22 cellular contexts compared by ENCODE assay signal in genomic region chr1:67898033-67898726, GRCh38.
A peak's percentile ranks its signal among the peaks of the same experiment; 100 is the strongest.
DNase-seq lines count a peak whose midpoint lies in the region; ATAC-seq, FAIRE-seq and TF ChIP-seq lines count a peak whose summit lies in the region.
"Had no signal": no experiment of that assay in that cellular context is flagged by ENCODE, and none has a peak within 500 bp of the region (broad histone marks: within the 10 kb centered on the region; RNA-seq: fewer than 3 reads in every experiment).

No MANE protein-coding gene starts in this region.

- no peaks in the 10 kb centered on the region for H3K36me3 ChIP-seq in IMR-90 (ENCODE audit: control insufficient read depth, insufficient read depth, low read length)
- no peaks in the 10 kb centered on the region for H3K36me3 ChIP-seq in astrocyte (ENCODE audit: insufficient read depth, low read length)
- H3K36me3 ChIP-seq in osteoblast (ENCODE audit: insufficient read depth, low read length): no peaks in the 10 kb centered on the region
- no peaks in the 10 kb centered on the region for H3K36me3 ChIP-seq in colonic mucosa
- H3K36me3 ChIP-seq: sigmoid colon had no signal

- CTCF ChIA-PET in IMR-90 (lab: Yijun Ruan, JAX): interaction anchor here (1.3 kb wide), 1 partner anchor 9 kb away, joined by 3 read pairs; no protein-coding TSS in a partner anchor
- CTCF ChIA-PET in activated CD4-positive, alpha-beta memory T cell treated with anti-CD3 and anti-CD28 coated beads, Interleukin-2, amount 10 ng/mL, durations not matched to agents 7 days and 5 days (lab: Charles Lee): no interaction called here

- H3K4ac ChIP-seq in IMR-90 (ENCODE audit: low read depth, low read length): peak overlapping the region; percentile 77

- H4K8ac ChIP-seq in IMR-90 (ENCODE audit: low read depth in 2 of 2, low read length in 2 of 2): peak overlapping the region; percentile 81 to 95

- no peak for TF ChIP-seq RAD21 in IMR-90 (IDR thresholded peaks at IDR 0.05; ENCODE audit: low read length)

- H4K20me1 ChIP-seq in IMR-90 (ENCODE audit: insufficient read depth, low read length) (no peaks in the 10 kb centered on the region), astrocyte (ENCODE audit: insufficient read depth, low read length) (no peaks in the 10 kb centered on the region), osteoblast (ENCODE audit: insufficient read depth, low read length) (no peaks in the 10 kb centered on the region)

- dilution Hi-C loops in IMR-90 (cut with HindIII; ENCODE audit: low sequenced_read_pairs, unreplicated experiment): no loop called here

- peak overlapping the region; percentile 58; the same call in 1 of the 2 replicates for H3K27ac ChIP-seq in IMR-90 (ENCODE audit: insufficient read depth, low read length)
- H3K27ac ChIP-seq in astrocyte (ENCODE audit: low read depth, low read length): peak overlapping the region; percentile 64
- H3K27ac ChIP-seq in osteoblast (ENCODE audit: low read depth, low read length): no peak overlapping the region
- H3K27ac ChIP-seq in colonic mucosa: no peak overlapping the region
- H3K27ac ChIP-seq: sigmoid colon, testis had no signal

- no TSS peak for BruUV-seq in IMR-90 (replicated peaks; lab: Mats Ljungman, UMichigan)

- H3K27me3 Mint-ChIP-seq in astrocyte (ENCODE audit: low read depth, unreplicated experiment): no peaks in the 10 kb centered on the region
- peaks cover 6% of the 10 kb centered on the region for H3K27me3 Mint-ChIP-seq in activated CD4-positive, alpha-beta memory T cell treated with anti-CD3 and anti-CD28 coated beads, Interleukin-2, amount 10 ng/mL, durations not matched to agents 7 days and 5 days

- H3K9ac ChIP-seq in IMR-90 (ENCODE audit: low read depth, low read length) (no peak overlapping the region), astrocyte (ENCODE audit: low read length) (peak overlapping the region; percentile 24), colonic mucosa (ENCODE audit: low read depth in 2 of 2, low read length in 2 of 2) (no peak overlapping the region)

- no CpG with 5 or more reads among the region's 4 CpGs for WGBS in IMR-90 (ENCODE audit: extremely low coverage in 2 of 2, insufficient read length in 1 of 2), 2 experiments

- H2BK120ac ChIP-seq in IMR-90 (ENCODE audit: low read depth, low read length): peak overlapping the region; percentile 92

- H2AK5ac ChIP-seq in IMR-90 (ENCODE audit: low read depth, low read length): peak overlapping the region; percentile 95

- no peak for TF ChIP-seq POLR2A in IMR-90 (IDR thresholded peaks at IDR 0.05; ENCODE audit: low read depth, low read length)

- TF ChIP-seq CTCF in IMR-90 (conservative IDR thresholded peaks at IDR 0.05; ENCODE audit: low read depth, low read length) (no peak), astrocyte (IDR thresholded peaks at IDR 0.05; ENCODE audit: insufficient read depth, low read depth, low read length) (no peak), osteoblast (IDR thresholded peaks at IDR 0.05; ENCODE audit: extremely low read depth, low read depth, low read length) (no peak), colonic mucosa (IDR thresholded peaks at IDR 0.05) (no peak)

- peak overlapping the region; percentile 72; the same call in 2 of the 3 replicates for H2BK15ac ChIP-seq in IMR-90 (ENCODE audit: low read depth, low read length)

- peak overlapping the region; percentile 84 for H3K18ac ChIP-seq in IMR-90 (ENCODE audit: low read depth, low read length)

- H3K23ac ChIP-seq in IMR-90 (ENCODE audit: low read depth, low read length): peak overlapping the region; percentile 21; the same call in 1 of the 2 replicates

- H2BK5ac ChIP-seq in IMR-90 (ENCODE audit: low read depth, low read length, poor library complexity, severe bottlenecking): peak overlapping the region; percentile 67

- no peak for FAIRE-seq in astrocyte (lab: Jason Lieb, UNC)

- H3K4me3 Mint-ChIP-seq in astrocyte (ENCODE audit: unreplicated experiment): no peak overlapping the region
- no peak overlapping the region for H3K4me3 Mint-ChIP-seq in activated CD4-positive, alpha-beta memory T cell treated with anti-CD3 and anti-CD28 coated beads, Interleukin-2, amount 10 ng/mL, durations not matched to agents 7 days and 5 days
- H3K4me3 Mint-ChIP-seq: activated CD8-positive, alpha-beta T cell treated with anti-CD3 and anti-CD28 coated beads for 36 hours; CD4-positive, CD25-positive, alpha-beta regulatory T cell; endodermal cell; natural killer cell treated with Interleukin-12 subunit alpha and Interleukin-12 subunit beta and Interleukin-15 and Interleukin-18, amount 100 ng/mL, for 72 hours had no signal

- peak overlapping the region; percentile 87 for H4K5ac ChIP-seq in IMR-90 (ENCODE audit: low read depth, low read length)

- ATAC-seq in IMR-90 (ENCODE audit: low read depth): peak; percentile 81
- ATAC-seq: activated CD8-positive, alpha-beta T cell treated with anti-CD3 and anti-CD28 coated beads for 36 hours; natural killer cell treated with Interleukin-12 subunit alpha and Interleukin-12 subunit beta and Interleukin-15 and Interleukin-18, amount 100 ng/mL, for 72 hours; Panc1 had no signal

- peaks cover 9% of the 10 kb centered on the region for H3K9me1 ChIP-seq in IMR-90 (ENCODE audit: insufficient read depth, low read length)

- H3K14ac ChIP-seq in IMR-90 (replicated peaks; ENCODE audit: low read depth, low read length): peak overlapping the region; percentile 87; the same call in 1 of the 2 replicates

- H3K27me3 ChIP-seq in IMR-90 (ENCODE audit: control insufficient read depth, insufficient read depth, low read length): no peaks in the 10 kb centered on the region
- H3K27me3 ChIP-seq in astrocyte (ENCODE audit: insufficient read depth, low read length): no peaks in the 10 kb centered on the region
- no peaks in the 10 kb centered on the region for H3K27me3 ChIP-seq in osteoblast (ENCODE audit: insufficient read depth, low read length)
- H3K27me3 ChIP-seq in colonic mucosa: no peaks in the 10 kb centered on the region
- H3K27me3 ChIP-seq: sigmoid colon, testis had no signal

- in situ Hi-C loops in IMR-90 (cut with MboI; ENCODE audit: low sequenced_read_pairs): no loop called here

- intact Hi-C loops in IMR-90 (cut with micrococcal nuclease): no loop called here
- intact Hi-C loops in colonic mucosa (cut with DNase I): no loop called here

- no peak overlapping the region for H3K4me3 ChIP-seq in IMR-90 (ENCODE audit: insufficient read depth, low read depth, low read length)
- no peak overlapping the region for H3K4me3 ChIP-seq in astrocyte (ENCODE audit: insufficient read depth, low read depth, low read length)
- H3K4me3 ChIP-seq in osteoblast (ENCODE audit: insufficient read depth, low read length): no peak overlapping the region
- H3K4me3 ChIP-seq in colonic mucosa: no peak overlapping the region
- H3K4me3 ChIP-seq: sigmoid colon, testis had no signal

- H3K4me1 Mint-ChIP-seq in astrocyte (ENCODE audit: low read depth, unreplicated experiment): peaks cover 22% of the 10 kb centered on the region
- H3K4me1 Mint-ChIP-seq in activated CD4-positive, alpha-beta memory T cell treated with anti-CD3 and anti-CD28 coated beads, Interleukin-2, amount 10 ng/mL, durations not matched to agents 7 days and 5 days: no peaks in the 10 kb centered on the region
- H3K4me1 Mint-ChIP-seq: CD4-positive, CD25-positive, alpha-beta regulatory T cell; endodermal cell had no signal

- DNase-seq in EL (peak; percentile 14), IMR-90 (peak; percentile 52), astrocyte (ENCODE audit: low read depth) (no peak), osteoblast (ENCODE audit: insufficient read length, low spot score, missing footprints) (no peak), NCI-H345 treated with DMSO at 0.1 percent for 48 hours (lab: John Stamatoyannopoulos, UW; ENCODE audit: unreplicated experiment) (no peak), OCI-M2 (lab: John Stamatoyannopoulos, UW; ENCODE audit: unreplicated experiment) (no peak), colonic mucosa (no peak)
- no peak for DNase-seq in activated CD4-positive, alpha-beta memory T cell treated with anti-CD3 and anti-CD28 coated beads, Interleukin-2, amount 10 ng/mL, durations not matched to agents 7 days and 5 days
- DNase-seq: activated CD4-positive, CD25-positive, alpha-beta regulatory T cell; activated CD8-positive, alpha-beta T cell treated with anti-CD3 and anti-CD28 coated beads for 36 hours; activated naive CD4-positive, alpha-beta T cell; CD4-positive, CD25-positive, alpha-beta regulatory T cell; cerebellar nuclear complex; DMS79; endodermal cell; left colon; NCI-H82; sigmoid colon; T-helper 2 cell; testis had no signal

- H2AFZ ChIP-seq in IMR-90 (replicated peaks; ENCODE audit: low read length, poor library complexity): no peak overlapping the region
- peak overlapping the region; percentile 15 for H2AFZ ChIP-seq in astrocyte (ENCODE audit: low read depth, low read length)
- peak overlapping the region; percentile 23 for H2AFZ ChIP-seq in osteoblast (ENCODE audit: low read length)

- H3K36me3 Mint-ChIP-seq in astrocyte (ENCODE audit: low read depth, unreplicated experiment): no peaks in the 10 kb centered on the region
- no peaks in the 10 kb centered on the region for H3K36me3 Mint-ChIP-seq in activated CD4-positive, alpha-beta memory T cell treated with anti-CD3 and anti-CD28 coated beads, Interleukin-2, amount 10 ng/mL, durations not matched to agents 7 days and 5 days (ENCODE audit: low read depth)
- H3K36me3 Mint-ChIP-seq: CD4-positive, CD25-positive, alpha-beta regulatory T cell; natural killer cell treated with Interleukin-12 subunit alpha and Interleukin-12 subunit beta and Interleukin-15 and Interleukin-18, amount 100 ng/mL, for 72 hours had no signal

- H3K4me1 ChIP-seq in IMR-90 (ENCODE audit: control insufficient read depth, insufficient read depth, low read length) (peaks cover 11% of the 10 kb centered on the region), astrocyte (ENCODE audit: insufficient read depth, low read length) (peaks cover 13% of the 10 kb centered on the region), osteoblast (ENCODE audit: insufficient read depth, low read length) (peaks cover 13% of the 10 kb centered on the region), colonic mucosa (no peaks in the 10 kb centered on the region)
- H3K4me1 ChIP-seq: testis had no signal

- peak overlapping the region; percentile 48 for H3K27ac Mint-ChIP-seq in astrocyte (ENCODE audit: unreplicated experiment)
- no peak overlapping the region for H3K27ac Mint-ChIP-seq in activated CD4-positive, alpha-beta memory T cell treated with anti-CD3 and anti-CD28 coated beads, Interleukin-2, amount 10 ng/mL, durations not matched to agents 7 days and 5 days
- H3K27ac Mint-ChIP-seq: activated CD8-positive, alpha-beta T cell treated with anti-CD3 and anti-CD28 coated beads for 36 hours; CD4-positive, CD25-positive, alpha-beta regulatory T cell; endodermal cell; natural killer cell treated with Interleukin-12 subunit alpha and Interleukin-12 subunit beta and Interleukin-15 and Interleukin-18, amount 100 ng/mL, for 72 hours had no signal

- H3K79me2 ChIP-seq in astrocyte (ENCODE audit: insufficient read depth, low read length) (no peaks in the 10 kb centered on the region), osteoblast (ENCODE audit: insufficient read depth, low read length) (no peaks in the 10 kb centered on the region)

- H3K56ac ChIP-seq in IMR-90 (ENCODE audit: extremely low read depth, insufficient read depth, low read length): 0 out of 2 replicates have a peak overlapping the region, but pooled peaks have one; percentile 8

- POLR2A ChIA-PET in IMR-90 (lab: Charles Lee; ENCODE audit: unreplicated experiment): no interaction called here
- POLR2A ChIA-PET in activated CD4-positive, alpha-beta memory T cell treated with anti-CD3 and anti-CD28 coated beads, Interleukin-2, amount 10 ng/mL, durations not matched to agents 7 days and 5 days (lab: Charles Lee): no interaction called here

- H3K9me3 Mint-ChIP-seq in astrocyte (ENCODE audit: unreplicated experiment): peaks cover 16% of the 10 kb centered on the region
- H3K9me3 Mint-ChIP-seq in activated CD4-positive, alpha-beta memory T cell treated with anti-CD3 and anti-CD28 coated beads, Interleukin-2, amount 10 ng/mL, durations not matched to agents 7 days and 5 days: no peaks in the 10 kb centered on the region
- H3K9me3 Mint-ChIP-seq: activated CD8-positive, alpha-beta T cell treated with anti-CD3 and anti-CD28 coated beads for 36 hours had no signal

- H3K9me3 ChIP-seq in IMR-90 (ENCODE audit: control insufficient read depth, insufficient read depth, low read length) (no peaks in the 10 kb centered on the region), astrocyte (ENCODE audit: insufficient read depth, low read depth, low read length) (no peaks in the 10 kb centered on the region), osteoblast (ENCODE audit: low read depth, low read length) (no peaks in the 10 kb centered on the region), colonic mucosa (no peaks in the 10 kb centered on the region)
- H3K9me3 ChIP-seq: sigmoid colon, testis had no signal

- no peak overlapping the region for H2AK9ac ChIP-seq in IMR-90 (replicated peaks; ENCODE audit: low read depth, low read length, poor library complexity)

- peak overlapping the region; percentile 86 for H4K91ac ChIP-seq in IMR-90 (ENCODE audit: insufficient read depth, low read depth, low read length)

- peak overlapping the region; percentile 89 for H2BK20ac ChIP-seq in IMR-90 (ENCODE audit: low read depth, low read length)

- H3K79me1 ChIP-seq in IMR-90 (ENCODE audit: low read depth in 1 of 2, low read length in 2 of 2): no peaks in the 10 kb centered on the region

- H3K4me2 ChIP-seq in IMR-90 (ENCODE audit: low read depth, low read length) (peak overlapping the region; percentile 47; the same call in 1 of the 2 replicates), astrocyte (ENCODE audit: low read length) (peak overlapping the region; percentile 50), osteoblast (ENCODE audit: insufficient read depth, low read length) (no peak overlapping the region)

Comparison
In these comparisons a context has a peak if more than half of its experiments do, and no peak if none do; other contexts are left out.
1. DNase-seq: peak in EL (single experiment) and IMR-90 (single experiment); none in astrocyte (single experiment), osteoblast (single experiment), NCI-H345 treated with DMSO at 0.1 percent for 48 hours (single experiment), OCI-M2 (single experiment), activated CD4-positive, alpha-beta memory T cell treated with anti-CD3 and anti-CD28 coated beads, Interleukin-2, amount 10 ng/mL, durations not matched to agents 7 days and 5 days (single experiment) and colonic mucosa (single experiment).
2. H3K27ac ChIP-seq: peak in IMR-90 (single experiment) and astrocyte (single experiment); none in osteoblast (single experiment) and colonic mucosa (single experiment).